23 cellular contexts compared by ENCODE assay signal in genomic region chrX:16140448-16140847, GRCh38. TPM values are rescaled to one million over a fixed set of nuclear protein-coding genes. Genes with fewer than 3 reads are reported as not detected.
DNase-seq lines count a peak whose midpoint lies in the region; ATAC-seq and TF ChIP-seq lines count a peak whose summit lies in the region.
"Had no signal": no experiment of that assay in that cellular context is flagged by ENCODE, and none has a peak within 500 bp of the region (broad histone marks: within the 10 kb centered on the region; RNA-seq: fewer than 3 reads in every experiment).

No MANE protein-coding gene starts in this region.

- no peak overlapping the region for H3K4me3 Mint-ChIP-seq in activated naive CD4-positive, alpha-beta T cell treated with anti-CD3 and anti-CD28 coated beads, Interleukin-2, amount 50 U/mL, for 24 hours
- H3K4me3 Mint-ChIP-seq in effector memory CD8-positive, alpha-beta T cell, result no peak overlapping the region
- H3K4me3 Mint-ChIP-seq in nephron progenitor cell, result no peak overlapping the region
- H3K4me3 Mint-ChIP-seq: CD4-positive, CD25-positive, alpha-beta regulatory T cell had no signal

- H3K36me3 Mint-ChIP-seq in activated naive CD4-positive, alpha-beta T cell treated with anti-CD3 and anti-CD28 coated beads, Interleukin-2, amount 50 U/mL, for 24 hours, result no peaks in the 10 kb centered on the region
- no peaks in the 10 kb centered on the region for H3K36me3 Mint-ChIP-seq in effector memory CD8-positive, alpha-beta T cell (ENCODE audit: insufficient read depth)
- peaks cover 6% of the 10 kb centered on the region for H3K36me3 Mint-ChIP-seq in nephron progenitor cell (ENCODE audit: low read depth)
- H3K36me3 Mint-ChIP-seq: CD4-positive, CD25-positive, alpha-beta regulatory T cell had no signal

- peaks cover 4% of the 10 kb centered on the region for H3K27me3 Mint-ChIP-seq in activated naive CD4-positive, alpha-beta T cell treated with anti-CD3 and anti-CD28 coated beads, Interleukin-2, amount 50 U/mL, for 24 hours
- peaks cover 22 to 27% of the 10 kb centered on the region in 2 donors for H3K27me3 Mint-ChIP-seq in effector memory CD8-positive, alpha-beta T cell
- H3K27me3 Mint-ChIP-seq in nephron progenitor cell (ENCODE audit: low read depth, poor library complexity), result no peaks in the 10 kb centered on the region

- no peaks in the 10 kb centered on the region for H3K4me1 Mint-ChIP-seq in activated naive CD4-positive, alpha-beta T cell treated with anti-CD3 and anti-CD28 coated beads, Interleukin-2, amount 50 U/mL, for 24 hours
- H3K4me1 Mint-ChIP-seq in effector memory CD8-positive, alpha-beta T cell (ENCODE audit: low read depth in 2 of 2), result peaks cover 0 to 2% of the 10 kb centered on the region in 2 donors
- H3K4me1 Mint-ChIP-seq in nephron progenitor cell, result no peaks in the 10 kb centered on the region
- H3K4me1 Mint-ChIP-seq: CD4-positive, CD25-positive, alpha-beta regulatory T cell had no signal

- H3K9me3 Mint-ChIP-seq in activated naive CD4-positive, alpha-beta T cell treated with anti-CD3 and anti-CD28 coated beads, Interleukin-2, amount 50 U/mL, for 24 hours, result peaks cover 4% of the 10 kb centered on the region
- no peaks in the 10 kb centered on the region for H3K9me3 Mint-ChIP-seq in effector memory CD8-positive, alpha-beta T cell
- peaks cover 14% of the 10 kb centered on the region for H3K9me3 Mint-ChIP-seq in nephron progenitor cell

- H3K27ac Mint-ChIP-seq in activated naive CD4-positive, alpha-beta T cell treated with anti-CD3 and anti-CD28 coated beads, Interleukin-2, amount 50 U/mL, for 24 hours, result peak overlapping the region; percentile 55
- H3K27ac Mint-ChIP-seq in effector memory CD8-positive, alpha-beta T cell, result no peak overlapping the region
- H3K27ac Mint-ChIP-seq in nephron progenitor cell, result no peak overlapping the region
- H3K27ac Mint-ChIP-seq: CD4-positive, CD25-positive, alpha-beta regulatory T cell had no signal

- peak; percentile 27 for ATAC-seq in effector memory CD8-positive, alpha-beta T cell (replicated peaks)
- no peak for ATAC-seq in HG03378 (IDR thresholded peaks at IDR 0.05; ENCODE audit: unreplicated experiment)
- no peak for ATAC-seq in GM19397 (IDR thresholded peaks at IDR 0.05; ENCODE audit: unreplicated experiment)
- ATAC-seq: HCT116, HepG2 had no signal

- no peak for DNase-seq in activated naive CD4-positive, alpha-beta T cell (lab: John Stamatoyannopoulos, UW)
- DNase-seq in effector memory CD8-positive, alpha-beta T cell, result no peak
- DNase-seq in renal cortical epithelial cell (ENCODE audit: low read depth) (peak; percentile 5), nephron progenitor cell (no peak)
- DNase-seq: CD4-positive, CD25-positive, alpha-beta regulatory T cell; DMS153; Karpas-422; NCI-H1092; NCI-H1417 treated with DMSO at 0.1 percent for 48 hours; NCI-H1694 treated with DMSO at 0.1 percent for 48 hours; NCI-H2227 treated with DMSO at 0.1 percent for 48 hours; NCI-H526 treated with DMSO at 0.1 percent for 48 hours; Right ventricle myocardium superior; RPMI8226 had no signal

- TF ChIP-seq CTCF in nephron progenitor cell (IDR thresholded peaks at IDR 0.05), result no peak

RNA-seq across cellular contexts. Expression of gene GRPR, which starts 17.1 kb away (rescaled TPM):
- total RNA-seq in renal cortical epithelial cell, result 0.10 and 0.17 TPM in 2 replicates
- total RNA-seq: CD4-positive, CD25-positive, alpha-beta regulatory T cell; H4; HT-29; NCI-H460 had no signal

RNA-seq across cellular contexts. Expression of gene MAGEB17, which starts 26.8 kb away (rescaled TPM):
- not detected in 2 replicates for total RNA-seq in renal cortical epithelial cell
- total RNA-seq: CD4-positive, CD25-positive, alpha-beta regulatory T cell; H4; HepG2; HT-29; NCI-H460; Right ventricle myocardium superior; SK-MEL-5 had no signal
